Comparison of ENCODE assay signal across 14 cellular contexts in genomic region chr7:78607099-78607498, GRCh38.
DNase-seq lines count a peak whose midpoint lies in the region; ATAC-seq and TF ChIP-seq lines count a peak whose summit lies in the region.
"Had no signal": no experiment of that assay in that cellular context is flagged by ENCODE, and none has a peak within 500 bp of the region (broad histone marks: within the 10 kb centered on the region; RNA-seq: fewer than 3 reads in every experiment).

No MANE protein-coding gene starts in this region.

- no peaks in the 10 kb centered on the region for H3K4me1 Mint-ChIP-seq in glutamatergic neuron (ENCODE audit: low read depth, unreplicated experiment)
- H3K4me1 Mint-ChIP-seq: activated naive CD8-positive, alpha-beta T cell treated with anti-CD3 and anti-CD28 coated beads, Interleukin-2, amount 50 U/mL, for 24 hours had no signal

- H3K27ac ChIP-seq in 22Rv1, result no peak overlapping the region
- H3K27ac ChIP-seq in Panc1 (ENCODE audit: low read length), result no peak overlapping the region

- no peaks in the 10 kb centered on the region for H3K4me1 ChIP-seq in Panc1 (ENCODE audit: control insufficient read depth, insufficient read depth, low read length)

- no peaks in the 10 kb centered on the region for H3K27me3 Mint-ChIP-seq in glutamatergic neuron (ENCODE audit: unreplicated experiment)
- H3K27me3 Mint-ChIP-seq: activated naive CD8-positive, alpha-beta T cell treated with anti-CD3 and anti-CD28 coated beads, Interleukin-2, amount 50 U/mL, for 24 hours had no signal

- no peaks in the 10 kb centered on the region for H3K27me3 ChIP-seq in Panc1 (ENCODE audit: control insufficient read depth, insufficient read depth, low read length)

- no peaks in the 10 kb centered on the region for H3K9me3 ChIP-seq in Panc1 (ENCODE audit: control insufficient read depth, insufficient read depth, low read depth, low read length)
- H3K9me3 ChIP-seq: mucosa of descending colon had no signal

- POLR2A ChIA-PET in Panc1 (lab: Charles Lee), result no interaction called here

- H3K27ac Mint-ChIP-seq in glutamatergic neuron (ENCODE audit: unreplicated experiment), result no peak overlapping the region
- H3K27ac Mint-ChIP-seq: activated naive CD8-positive, alpha-beta T cell treated with anti-CD3 and anti-CD28 coated beads, Interleukin-2, amount 50 U/mL, for 24 hours had no signal

- no peak for DNase-seq in Panc1 (ENCODE audit: low read depth, low spot score)
- peak; percentile 25 for DNase-seq in glutamatergic neuron
- no peak for DNase-seq in posterior vena cava (ENCODE audit: low spot score)
- DNase-seq in SIG-M5 treated with dmso at 0.1 percent for 504 hours (lab: John Stamatoyannopoulos, UW; ENCODE audit: unreplicated experiment), result no peak
- DNase-seq in SIG-M5 (lab: John Stamatoyannopoulos, UW), result no peak
- no peak for DNase-seq in NCI-H1436 (lab: John Stamatoyannopoulos, UW)
- DNase-seq: activated CD4-positive, alpha-beta T cell treated with anti-CD3 and anti-CD28 coated beads for 4 hours; activated naive CD8-positive, alpha-beta T cell treated with anti-CD3 and anti-CD28 coated beads, Interleukin-2, amount 50 U/mL, for 24 hours; AML-193; mucosa of descending colon; stimulated activated CD4-positive, alpha-beta T cell treated with anti-CD3 and anti-CD28 coated beads, Interleukin-12 subunit alpha, Interleukin-12 subunit beta, amount 100 ng/mL, for 4 hours; stimulated activated naive CD4-positive, alpha-beta T cell treated with Interleukin-2 at 50 U/mL for 16 hours had no signal

- TF ChIP-seq CTCF in 22Rv1 (IDR thresholded peaks at IDR 0.05) (peak; percentile 80), GM12875 (IDR thresholded peaks at IDR 0.05; ENCODE audit: borderline replicate concordance, insufficient read depth, low read depth, low read length) (peak; percentile 60), Panc1 (IDR thresholded peaks at IDR 0.05) (peak; percentile 50), glutamatergic neuron (IDR thresholded peaks at IDR 0.05; ENCODE audit: partially characterized antibody, unreplicated experiment) (peak; percentile 56)

- ATAC-seq in Panc1, result no peak
- ATAC-seq: activated naive CD8-positive, alpha-beta T cell treated with anti-CD3 and anti-CD28 coated beads, Interleukin-2, amount 50 U/mL, for 24 hours had no signal

- H3K9me3 Mint-ChIP-seq in glutamatergic neuron (ENCODE audit: unreplicated experiment), result peaks cover 1% of the 10 kb centered on the region
- H3K9me3 Mint-ChIP-seq: activated naive CD8-positive, alpha-beta T cell treated with anti-CD3 and anti-CD28 coated beads, Interleukin-2, amount 50 U/mL, for 24 hours had no signal

- in situ Hi-C loops in Panc1 (cut with HindIII; ENCODE audit: low pct_unique_long_range_greater_than_20kb, low sequenced_read_pairs), result no loop called here

- BruUV-seq in Panc1 (replicated peaks; lab: Mats Ljungman, UMichigan), result no TSS peak

- H3K36me3 Mint-ChIP-seq in glutamatergic neuron (ENCODE audit: unreplicated experiment), result no peaks in the 10 kb centered on the region

- intact Hi-C loops in Panc1 (cut with micrococcal nuclease; ENCODE audit: unreplicated experiment) (no loop called here), posterior vena cava (cut with DNase I) (no loop called here)

- no peak overlapping the region for H3K4me3 Mint-ChIP-seq in glutamatergic neuron (ENCODE audit: unreplicated experiment)
- H3K4me3 Mint-ChIP-seq: activated naive CD8-positive, alpha-beta T cell treated with anti-CD3 and anti-CD28 coated beads, Interleukin-2, amount 50 U/mL, for 24 hours had no signal

- CTCF ChIA-PET in Panc1 (lab: Charles Lee), result no interaction called here

- H3K36me3 ChIP-seq in Panc1 (ENCODE audit: control insufficient read depth, insufficient read depth, low read length), result no peaks in the 10 kb centered on the region

- H3K4me3 ChIP-seq in GM12875 (ENCODE audit: low read depth, low read length) (no peak overlapping the region), Panc1 (ENCODE audit: low read depth in 2 of 2, low read length in 2 of 2) (no peak overlapping the region)
- H3K4me3 ChIP-seq: mucosa of descending colon had no signal
